In genomic region chr12:45148619-45149018, GRCh38 we compare ENCODE assay signal across 6 cellular contexts.
"Had no signal": no experiment of that assay in that cellular context is flagged by ENCODE, and none has a peak within 500 bp of the region (broad histone marks: within the 10 kb centered on the region; RNA-seq: fewer than 3 reads in every experiment).

No MANE protein-coding gene starts in this region.

- H3K27ac ChIP-seq: HL-60 had no signal

- FAIRE-seq: HepG2, HTR-8/SVneo had no signal

- ATAC-seq: HepG2 had no signal

- DNase-seq: IMR-90, KBM-7, KG1 had no signal
